1 cellular context compared by ENCODE assay signal in the genomic region with DNA sequence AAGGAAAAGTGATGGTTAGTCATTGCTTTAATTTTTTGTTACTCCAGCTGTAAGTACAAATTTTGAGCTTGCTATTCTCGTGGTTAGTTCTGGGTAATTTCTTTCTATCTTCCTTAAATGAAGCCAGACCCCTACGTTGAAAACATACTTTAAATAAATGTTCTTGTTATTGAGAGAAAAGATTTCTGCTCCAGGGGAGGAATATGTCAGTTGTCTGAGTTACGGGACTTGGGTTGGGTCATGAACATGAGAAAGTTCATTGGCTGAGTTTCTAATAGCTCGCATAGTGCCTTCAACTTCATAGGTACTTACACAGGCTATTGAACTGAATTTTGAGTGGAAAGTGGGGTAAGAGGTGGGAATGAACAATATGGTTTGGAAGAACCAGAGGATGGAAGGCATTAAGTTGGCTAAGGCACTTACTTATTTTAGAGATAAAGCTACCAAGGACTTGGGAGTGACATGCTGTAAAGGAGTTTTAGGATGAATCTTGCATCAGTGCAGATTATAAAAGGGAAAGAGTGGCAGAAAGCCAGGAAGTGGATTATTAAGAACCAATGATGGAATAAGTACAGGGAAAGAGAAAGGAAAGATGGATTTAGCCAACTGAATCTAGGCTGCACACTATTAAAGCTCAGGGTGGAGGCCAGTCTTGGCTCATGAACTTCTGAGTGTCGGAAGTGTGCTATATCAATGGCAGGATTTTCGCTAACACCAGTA.
TF ChIP-seq lines count a peak whose summit lies in the region.

No MANE protein-coding gene starts in this region.

TF ChIP-seq in GM23338, 12 proteins besides CTCF, POLR2A, EP300 and RAD21 (continued from another document):
- TF ChIP-seq, protein P1, sequence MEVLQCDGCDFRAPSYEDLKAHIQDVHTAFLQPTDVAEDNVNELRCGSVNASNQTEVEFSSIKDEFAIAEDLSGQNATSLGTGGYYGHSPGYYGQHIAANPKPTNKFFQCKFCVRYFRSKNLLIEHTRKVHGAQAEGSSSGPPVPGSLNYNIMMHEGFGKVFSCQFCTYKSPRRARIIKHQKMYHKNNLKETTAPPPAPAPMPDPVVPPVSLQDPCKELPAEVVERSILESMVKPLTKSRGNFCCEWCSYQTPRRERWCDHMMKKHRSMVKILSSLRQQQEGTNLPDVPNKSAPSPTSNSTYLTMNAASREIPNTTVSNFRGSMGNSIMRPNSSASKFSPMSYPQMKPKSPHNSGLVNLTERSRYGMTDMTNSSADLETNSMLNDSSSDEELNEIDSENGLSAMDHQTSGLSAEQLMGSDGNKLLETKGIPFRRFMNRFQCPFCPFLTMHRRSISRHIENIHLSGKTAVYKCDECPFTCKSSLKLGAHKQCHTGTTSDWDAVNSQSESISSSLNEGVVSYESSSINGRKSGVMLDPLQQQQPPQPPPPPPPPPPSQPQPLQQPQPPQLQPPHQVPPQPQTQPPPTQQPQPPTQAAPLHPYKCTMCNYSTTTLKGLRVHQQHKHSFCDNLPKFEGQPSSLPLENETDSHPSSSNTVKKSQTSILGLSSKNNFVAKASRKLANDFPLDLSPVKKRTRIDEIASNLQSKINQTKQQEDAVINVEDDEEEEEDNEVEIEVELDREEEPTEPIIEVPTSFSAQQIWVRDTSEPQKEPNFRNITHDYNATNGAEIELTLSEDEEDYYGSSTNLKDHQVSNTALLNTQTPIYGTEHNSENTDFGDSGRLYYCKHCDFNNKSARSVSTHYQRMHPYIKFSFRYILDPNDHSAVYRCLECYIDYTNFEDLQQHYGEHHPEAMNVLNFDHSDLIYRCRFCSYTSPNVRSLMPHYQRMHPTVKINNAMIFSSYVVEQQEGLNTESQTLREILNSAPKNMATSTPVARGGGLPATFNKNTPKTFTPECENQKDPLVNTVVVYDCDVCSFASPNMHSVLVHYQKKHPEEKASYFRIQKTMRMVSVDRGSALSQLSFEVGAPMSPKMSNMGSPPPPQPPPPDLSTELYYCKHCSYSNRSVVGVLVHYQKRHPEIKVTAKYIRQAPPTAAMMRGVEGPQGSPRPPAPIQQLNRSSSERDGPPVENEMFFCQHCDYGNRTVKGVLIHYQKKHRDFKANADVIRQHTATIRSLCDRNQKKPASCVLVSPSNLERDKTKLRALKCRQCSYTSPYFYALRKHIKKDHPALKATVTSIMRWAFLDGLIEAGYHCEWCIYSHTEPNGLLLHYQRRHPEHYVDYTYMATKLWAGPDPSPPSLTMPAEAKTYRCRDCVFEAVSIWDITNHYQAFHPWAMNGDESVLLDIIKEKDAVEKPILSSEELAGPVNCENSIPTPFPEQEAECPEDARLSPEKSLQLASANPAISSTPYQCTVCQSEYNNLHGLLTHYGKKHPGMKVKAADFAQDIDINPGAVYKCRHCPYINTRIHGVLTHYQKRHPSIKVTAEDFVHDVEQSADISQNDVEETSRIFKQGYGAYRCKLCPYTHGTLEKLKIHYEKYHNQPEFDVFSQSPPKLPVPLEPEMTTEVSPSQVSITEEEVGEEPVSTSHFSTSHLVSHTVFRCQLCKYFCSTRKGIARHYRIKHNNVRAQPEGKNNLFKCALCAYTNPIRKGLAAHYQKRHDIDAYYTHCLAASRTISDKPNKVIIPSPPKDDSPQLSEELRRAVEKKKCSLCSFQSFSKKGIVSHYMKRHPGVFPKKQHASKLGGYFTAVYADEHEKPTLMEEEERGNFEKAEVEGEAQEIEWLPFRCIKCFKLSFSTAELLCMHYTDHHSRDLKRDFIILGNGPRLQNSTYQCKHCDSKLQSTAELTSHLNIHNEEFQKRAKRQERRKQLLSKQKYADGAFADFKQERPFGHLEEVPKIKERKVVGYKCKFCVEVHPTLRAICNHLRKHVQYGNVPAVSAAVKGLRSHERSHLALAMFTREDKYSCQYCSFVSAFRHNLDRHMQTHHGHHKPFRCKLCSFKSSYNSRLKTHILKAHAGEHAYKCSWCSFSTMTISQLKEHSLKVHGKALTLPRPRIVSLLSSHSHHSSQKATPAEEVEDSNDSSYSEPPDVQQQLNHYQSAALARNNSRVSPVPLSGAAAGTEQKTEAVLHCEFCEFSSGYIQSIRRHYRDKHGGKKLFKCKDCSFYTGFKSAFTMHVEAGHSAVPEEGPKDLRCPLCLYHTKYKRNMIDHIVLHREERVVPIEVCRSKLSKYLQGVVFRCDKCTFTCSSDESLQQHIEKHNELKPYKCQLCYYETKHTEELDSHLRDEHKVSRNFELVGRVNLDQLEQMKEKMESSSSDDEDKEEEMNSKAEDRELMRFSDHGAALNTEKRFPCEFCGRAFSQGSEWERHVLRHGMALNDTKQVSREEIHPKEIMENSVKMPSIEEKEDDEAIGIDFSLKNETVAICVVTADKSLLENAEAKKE (CRISPR knock-in tag; IDR thresholded peaks at IDR 0.05), result no peak
- TF ChIP-seq EZH2phosphoT487 (IDR thresholded peaks at IDR 0.05; ENCODE audit: unreplicated experiment), result no peak
- TF ChIP-seq JUNB (IDR thresholded peaks at IDR 0.05; ENCODE audit: unreplicated experiment), result no peak
- peak; percentile 27; the same call in 1 of the 2 replicates for TF ChIP-seq POLR2AphosphoS5 (IDR thresholded peaks at IDR 0.05; ENCODE audit: low read depth)
- TF ChIP-seq ZNF114 (CRISPR knock-in tag; IDR thresholded peaks at IDR 0.05), result no peak
- TF ChIP-seq, protein P2, sequence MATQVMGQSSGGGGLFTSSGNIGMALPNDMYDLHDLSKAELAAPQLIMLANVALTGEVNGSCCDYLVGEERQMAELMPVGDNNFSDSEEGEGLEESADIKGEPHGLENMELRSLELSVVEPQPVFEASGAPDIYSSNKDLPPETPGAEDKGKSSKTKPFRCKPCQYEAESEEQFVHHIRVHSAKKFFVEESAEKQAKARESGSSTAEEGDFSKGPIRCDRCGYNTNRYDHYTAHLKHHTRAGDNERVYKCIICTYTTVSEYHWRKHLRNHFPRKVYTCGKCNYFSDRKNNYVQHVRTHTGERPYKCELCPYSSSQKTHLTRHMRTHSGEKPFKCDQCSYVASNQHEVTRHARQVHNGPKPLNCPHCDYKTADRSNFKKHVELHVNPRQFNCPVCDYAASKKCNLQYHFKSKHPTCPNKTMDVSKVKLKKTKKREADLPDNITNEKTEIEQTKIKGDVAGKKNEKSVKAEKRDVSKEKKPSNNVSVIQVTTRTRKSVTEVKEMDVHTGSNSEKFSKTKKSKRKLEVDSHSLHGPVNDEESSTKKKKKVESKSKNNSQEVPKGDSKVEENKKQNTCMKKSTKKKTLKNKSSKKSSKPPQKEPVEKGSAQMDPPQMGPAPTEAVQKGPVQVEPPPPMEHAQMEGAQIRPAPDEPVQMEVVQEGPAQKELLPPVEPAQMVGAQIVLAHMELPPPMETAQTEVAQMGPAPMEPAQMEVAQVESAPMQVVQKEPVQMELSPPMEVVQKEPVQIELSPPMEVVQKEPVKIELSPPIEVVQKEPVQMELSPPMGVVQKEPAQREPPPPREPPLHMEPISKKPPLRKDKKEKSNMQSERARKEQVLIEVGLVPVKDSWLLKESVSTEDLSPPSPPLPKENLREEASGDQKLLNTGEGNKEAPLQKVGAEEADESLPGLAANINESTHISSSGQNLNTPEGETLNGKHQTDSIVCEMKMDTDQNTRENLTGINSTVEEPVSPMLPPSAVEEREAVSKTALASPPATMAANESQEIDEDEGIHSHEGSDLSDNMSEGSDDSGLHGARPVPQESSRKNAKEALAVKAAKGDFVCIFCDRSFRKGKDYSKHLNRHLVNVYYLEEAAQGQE (IDR thresholded peaks at IDR 0.05; ENCODE audit: unreplicated experiment), result no peak
